In the genomic region with DNA sequence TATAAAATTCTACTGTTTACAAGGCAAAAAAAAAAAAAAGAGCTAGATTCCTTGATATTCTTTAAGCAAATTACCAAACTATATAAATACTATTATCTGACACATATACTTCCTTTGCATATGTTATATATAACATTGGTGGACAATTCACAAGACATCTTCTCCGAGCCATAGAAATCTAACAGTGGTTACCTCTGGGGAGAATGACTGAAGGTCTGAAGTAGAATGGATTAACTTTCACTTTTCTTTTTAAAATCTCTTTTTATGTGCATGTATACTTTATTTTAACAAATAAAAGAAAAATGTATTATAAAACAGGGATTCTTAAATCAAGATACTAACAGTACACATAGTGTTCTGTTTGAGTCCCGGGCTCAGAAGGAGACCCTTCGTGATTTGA, we compare ENCODE assay signal across 16 cellular contexts.
DNase-seq lines count a peak whose midpoint lies in the region; ATAC-seq and TF ChIP-seq lines count a peak whose summit lies in the region.
"Had no signal": no experiment of that assay in that cellular context is flagged by ENCODE, and none has a peak within 500 bp of the region (broad histone marks: within the 10 kb centered on the region; RNA-seq: fewer than 3 reads in every experiment).

No MANE protein-coding gene starts in this region.

- H3K4me3 ChIP-seq in KMS-11 (IDR thresholded peaks at IDR 0.05; ENCODE audit: insufficient read depth, low read depth, low read length) (no peak overlapping the region), sigmoid colon (peak overlapping the region in 1 of 4 donors; percentile 8), tibial nerve (peak overlapping the region in 1 of 4 donors; percentile 18)
- H3K4me3 ChIP-seq: smooth muscle cell had no signal

- no peaks in the 10 kb centered on the region for H4K20me1 ChIP-seq in KMS-11 (ENCODE audit: insufficient read depth)

- H3K27ac ChIP-seq in 22Rv1 (peak overlapping the region; percentile 38), KMS-11 (no peak overlapping the region), sigmoid colon (peak overlapping the region in 3 of 4 donors; percentile 2 to 43 (median 22)), tibial nerve (peak overlapping the region in 1 of 4 donors; percentile 56)
- H3K27ac ChIP-seq: foreskin keratinocyte, WERI-Rb-1 had no signal

- intact Hi-C loops in sigmoid colon (cut with DNase I) = no loop called here

- no peak for TF ChIP-seq CTCF in 22Rv1 (IDR thresholded peaks at IDR 0.05)
- TF ChIP-seq CTCF in KMS-11 (conservative IDR thresholded peaks at IDR 0.05; ENCODE audit: low read depth, low read length) = no peak
- no peak for TF ChIP-seq CTCF in sigmoid colon (IDR thresholded peaks at IDR 0.05)
- TF ChIP-seq CTCF in tibial nerve (IDR thresholded peaks at IDR 0.05) = no peak

- H3K4me3 Mint-ChIP-seq in immature natural killer cell = peak overlapping the region; percentile 7 to 42 (median 32)
- H3K4me3 Mint-ChIP-seq: activated CD4-positive, alpha-beta T cell treated with anti-CD3 and anti-CD28 coated beads, Interleukin-2, amount 10 ng/mL, durations not matched to agents 7 days and 5 days; activated naive CD4-positive, alpha-beta T cell treated with anti-CD3 and anti-CD28 coated beads for 36 hours; CD4-positive, alpha-beta T cell had no signal

- no peaks in the 10 kb centered on the region for H3K9me3 Mint-ChIP-seq in immature natural killer cell
- H3K9me3 Mint-ChIP-seq: activated CD4-positive, alpha-beta T cell treated with anti-CD3 and anti-CD28 coated beads, Interleukin-2, amount 10 ng/mL, durations not matched to agents 7 days and 5 days; activated naive CD4-positive, alpha-beta T cell treated with anti-CD3 and anti-CD28 coated beads for 36 hours; CD4-positive, alpha-beta T cell had no signal

- 49 to 61% methylated on average over 3 of the region's 3 CpGs for WGBS in sigmoid colon, 2 donors
- 63 to 65% methylated on average over 3 of the region's 3 CpGs for WGBS in tibial nerve, 2 donors

- peaks cover 8 to 29% of the 10 kb centered on the region in 2 donors for H3K4me1 Mint-ChIP-seq in immature natural killer cell

- H3K27me3 Mint-ChIP-seq in immature natural killer cell (ENCODE audit: low read depth in 3 of 3) = peaks cover 0 to 5% (median 0%) of the 10 kb centered on the region in 3 donors
- H3K27me3 Mint-ChIP-seq: activated CD4-positive, alpha-beta T cell treated with anti-CD3 and anti-CD28 coated beads, Interleukin-2, amount 10 ng/mL, durations not matched to agents 7 days and 5 days; CD4-positive, alpha-beta T cell had no signal

- no peak overlapping the region for H3K9ac ChIP-seq in KMS-11

- H3K27me3 ChIP-seq in KMS-11 (ENCODE audit: insufficient read depth, low read depth) (no peaks in the 10 kb centered on the region), sigmoid colon (no peaks in the 10 kb centered on the region), tibial nerve (no peaks in the 10 kb centered on the region)
- H3K27me3 ChIP-seq: foreskin keratinocyte had no signal

- ATAC-seq in GM18867 (IDR thresholded peaks at IDR 0.05; ENCODE audit: unreplicated experiment) (no peak), GM18505 (IDR thresholded peaks at IDR 0.05; ENCODE audit: unreplicated experiment) (no peak)

- TF ChIP-seq EP300 in sigmoid colon (IDR thresholded peaks at IDR 0.05) (no peak), tibial nerve (IDR thresholded peaks at IDR 0.05) (no peak)

- TF ChIP-seq POLR2A in sigmoid colon (IDR thresholded peaks at IDR 0.05) (no peak), GM18505 (IDR thresholded peaks at IDR 0.05; ENCODE audit: borderline replicate concordance, extremely low read depth, insufficient read depth, insufficient read length) (no peak), tibial nerve (IDR thresholded peaks at IDR 0.05) (no peak)

- DNase-seq in immature natural killer cell = no peak
- DNase-seq in sigmoid colon = no peak
- DNase-seq in NCI-H345 treated with DMSO at 0.1 percent for 48 hours (lab: John Stamatoyannopoulos, UW; ENCODE audit: unreplicated experiment) = no peak
- no peak for DNase-seq in tibial nerve (ENCODE audit: low spot score in 2 of 2)
- DNase-seq: activated CD4-positive, alpha-beta T cell treated with anti-CD3 and anti-CD28 coated beads, Interleukin-2, amount 10 ng/mL, durations not matched to agents 7 days and 5 days; activated naive CD4-positive, alpha-beta T cell treated with anti-CD3 and anti-CD28 coated beads for 36 hours; CD4-positive, alpha-beta T cell; central memory CD4-positive, alpha-beta T cell; foreskin keratinocyte; NCI-H1694 treated with DMSO at 0.1 percent for 48 hours; WERI-Rb-1 had no signal

- H3K9me3 ChIP-seq in sigmoid colon (no peaks in the 10 kb centered on the region), tibial nerve (no peaks in the 10 kb centered on the region)

- H3K4me1 ChIP-seq in KMS-11 (ENCODE audit: low read depth, poor library complexity, severe bottlenecking) = peaks cover 73% of the 10 kb centered on the region
- peaks cover 0 to 10% (median 9%) of the 10 kb centered on the region in 4 donors for H3K4me1 ChIP-seq in sigmoid colon
- peaks cover 0 to 15% (median 7%) of the 10 kb centered on the region in 4 donors for H3K4me1 ChIP-seq in tibial nerve

- H3K36me3 Mint-ChIP-seq in immature natural killer cell = peaks cover 0 to 3% (median 3%) of the 10 kb centered on the region in 3 donors

- peak overlapping the region in 1 of 6 donors; percentile 23 for H3K27ac Mint-ChIP-seq in immature natural killer cell
- H3K27ac Mint-ChIP-seq: activated CD4-positive, alpha-beta T cell treated with anti-CD3 and anti-CD28 coated beads, Interleukin-2, amount 10 ng/mL, durations not matched to agents 7 days and 5 days; activated naive CD4-positive, alpha-beta T cell treated with anti-CD3 and anti-CD28 coated beads for 36 hours; CD4-positive, alpha-beta T cell had no signal

- peak overlapping the region; percentile 18; the same call in 1 of the 2 replicates for H3K4me2 ChIP-seq in KMS-11
- H3K4me2 ChIP-seq: smooth muscle cell had no signal

- H3K79me2 ChIP-seq in KMS-11 (ENCODE audit: insufficient read depth, low read depth) = no peaks in the 10 kb centered on the region

- no peak overlapping the region for H2AFZ ChIP-seq in KMS-11 (ENCODE audit: low read depth)

- H3K36me3 ChIP-seq in KMS-11 (ENCODE audit: insufficient read depth) (no peaks in the 10 kb centered on the region), sigmoid colon (no peaks in the 10 kb centered on the region), tibial nerve (no peaks in the 10 kb centered on the region)
- H3K36me3 ChIP-seq: WERI-Rb-1 had no signal
